Comparison of ENCODE assay signal across 9 cellular contexts in genomic region chrX:108091266-108091877, GRCh38. TPM values are rescaled to one million over a fixed set of nuclear protein-coding genes. Genes with fewer than 3 reads are reported as not detected.
A peak's percentile ranks its signal among the peaks of the same experiment; 100 is the strongest.
DNase-seq lines count a peak whose midpoint lies in the region; ATAC-seq and TF ChIP-seq lines count a peak whose summit lies in the region.
"Had no signal": no experiment of that assay in that cellular context is flagged by ENCODE, and none has a peak within 500 bp of the region (broad histone marks: within the 10 kb centered on the region; RNA-seq: fewer than 3 reads in every experiment).

TSS of gene ATG4A (plus strand) at chrX:108091778. CDS start at chrX:108091827, 49 bp downstream.
A gene with protein sequence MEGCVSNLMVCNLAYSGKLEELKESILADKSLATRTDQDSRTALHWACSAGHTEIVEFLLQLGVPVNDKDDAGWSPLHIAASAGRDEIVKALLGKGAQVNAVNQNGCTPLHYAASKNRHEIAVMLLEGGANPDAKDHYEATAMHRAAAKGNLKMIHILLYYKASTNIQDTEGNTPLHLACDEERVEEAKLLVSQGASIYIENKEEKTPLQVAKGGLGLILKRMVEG (minus strand): TSS chrX:108091542. CDS start chrX:108091520, 22 bp downstream.

- H3K27me3 Mint-ChIP-seq in CD14-positive monocyte (ENCODE audit: low read depth in 3 of 3), result peaks cover 0 to under 1% (median 0%) of the 10 kb centered on the region in 3 donors

- DNase-seq in CD14-positive monocyte (ENCODE audit: low spot score), result peak; percentile 92
- peak; percentile 94 for DNase-seq in NCI-H526 treated with DMSO at 0.1 percent for 48 hours (lab: John Stamatoyannopoulos, UW)
- DNase-seq in activated CD4-positive, alpha-beta T cell treated with anti-CD3 and anti-CD28 coated beads for 48 hours, result peak; percentile 92
- DNase-seq in cortex of kidney (lab: John Stamatoyannopoulos, UW), result peak; percentile 4
- peak; percentile 99 for DNase-seq in left kidney (ENCODE audit: low read depth, low spot score)
- peak; percentile 92 for DNase-seq in stimulated activated CD4-positive, alpha-beta T cell treated with anti-CD3 and anti-CD28 coated beads, Interleukin-1b, Interleukin-23, amount 100 ng/mL, for 48 hours

- intact Hi-C loops in CD14-positive monocyte (cut with micrococcal nuclease), result no loop called here

- no peak for TF ChIP-seq CTCF in CD14-positive monocyte (IDR thresholded peaks at IDR 0.05)

- peaks cover 4 to 10% of the 10 kb centered on the region in 2 donors for H3K36me3 Mint-ChIP-seq in CD14-positive monocyte

- no peak within 1 kb of the TSS for H3K27ac Mint-ChIP-seq in CD14-positive monocyte
- H3K27ac Mint-ChIP-seq: nephron had no signal

- H3K4me1 Mint-ChIP-seq in CD14-positive monocyte, result peaks cover 5% of the 10 kb centered on the region

- H3K9me3 Mint-ChIP-seq in CD14-positive monocyte, result no peaks in the 10 kb centered on the region
- H3K9me3 Mint-ChIP-seq: nephron had no signal

- ATAC-seq in GM19395 (IDR thresholded peaks at IDR 0.05; ENCODE audit: unreplicated experiment) (peak; percentile 96), HG03521 (IDR thresholded peaks at IDR 0.05; ENCODE audit: unreplicated experiment) (peak; percentile 96)

- no peak within 1 kb of the TSS for H3K4me3 Mint-ChIP-seq in CD14-positive monocyte

RNA-seq across cellular contexts. Expression of gene ATG4A, which starts in this region (rescaled TPM):
- polyA plus RNA-seq in CD14-positive monocyte, result 10 to 100 TPM; 16.6 to 16.8 TPM

RNA-seq across cellular contexts. Expression of the second gene that starts in this region (rescaled TPM):
- 10 to 100 TPM; 64.7 to 70.4 TPM for polyA plus RNA-seq in CD14-positive monocyte

Comparison
In these comparisons a context has a peak if more than half of its experiments do, and no peak if none do; other contexts are left out.
1. Peak in every context shown above with its lines: DNase-seq and ATAC-seq.
2. DNase-seq: peak in every context shown above with its lines; median percentile 99 in left kidney; 94 in NCI-H526 treated with DMSO at 0.1 percent for 48 hours; 92 in CD14-positive monocyte; 92 in activated CD4-positive, alpha-beta T cell treated with anti-CD3 and anti-CD28 coated beads for 48 hours; 92 in stimulated activated CD4-positive, alpha-beta T cell treated with anti-CD3 and anti-CD28 coated beads, Interleukin-1b, Interleukin-23, amount 100 ng/mL, for 48 hours; 4 in cortex of kidney.